Comparison of ENCODE assay signal across 20 cellular contexts in the genomic region with DNA sequence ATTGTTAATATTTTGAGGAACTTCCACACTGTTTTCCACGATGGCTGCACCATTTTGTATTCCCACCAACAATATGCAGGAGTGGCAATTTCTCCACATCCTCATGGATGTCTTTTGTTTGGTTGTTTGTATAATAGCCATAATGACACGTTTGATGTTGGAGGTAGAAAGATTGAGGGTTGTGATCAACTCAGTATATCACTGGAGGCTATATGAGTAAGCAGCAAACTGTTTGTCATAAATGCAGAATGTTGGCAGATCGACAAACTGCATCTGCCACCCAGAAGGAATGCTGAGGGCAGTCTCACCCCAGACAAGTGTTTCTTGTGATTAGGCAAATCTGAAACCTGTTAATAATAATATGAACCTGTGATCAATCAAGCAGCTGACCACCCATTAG.
A peak's percentile ranks its signal among the peaks of the same experiment; 100 is the strongest.
DNase-seq lines count a peak whose midpoint lies in the region; ATAC-seq and TF ChIP-seq lines count a peak whose summit lies in the region.
"Had no signal": no experiment of that assay in that cellular context is flagged by ENCODE, and none has a peak within 500 bp of the region (broad histone marks: within the 10 kb centered on the region; RNA-seq: fewer than 3 reads in every experiment).

No MANE protein-coding gene starts in this region.

- H3K9me3 Mint-ChIP-seq in mesothelial cell of epicardium = peaks cover 48% of the 10 kb centered on the region

- H3K4me1 ChIP-seq in foreskin keratinocyte = peaks cover 20% of the 10 kb centered on the region
- H3K4me1 ChIP-seq: body of pancreas, neural progenitor cell, uterus had no signal

- H3K27ac ChIP-seq in foreskin keratinocyte = no peak overlapping the region
- H3K27ac ChIP-seq: body of pancreas, coronary artery, KMS-11, neural progenitor cell, uterus had no signal

- peak; percentile 80 for ATAC-seq in foreskin keratinocyte
- no peak for ATAC-seq in GM21423 (IDR thresholded peaks at IDR 0.05; ENCODE audit: unreplicated experiment)
- ATAC-seq: activated CD4-positive, alpha-beta T cell treated with anti-CD3 and anti-CD28 coated beads for 36 hours; body of pancreas had no signal

- H3K4me1 Mint-ChIP-seq in mesothelial cell of epicardium = no peaks in the 10 kb centered on the region
- H3K4me1 Mint-ChIP-seq: activated CD4-positive, alpha-beta T cell treated with anti-CD3 and anti-CD28 coated beads for 36 hours; neural progenitor cell had no signal

- no peak for TF ChIP-seq CTCF in AG10803 (conservative IDR thresholded peaks at IDR 0.05; ENCODE audit: low read length)
- no peak for TF ChIP-seq CTCF in foreskin keratinocyte (conservative IDR thresholded peaks at IDR 0.05)
- no peak for TF ChIP-seq CTCF in mesothelial cell of epicardium (IDR thresholded peaks at IDR 0.05; ENCODE audit: unreplicated experiment)

- in situ Hi-C loops in G401 (cut with HindIII; ENCODE audit: low sequenced_read_pairs) = no loop called here

- H3K4me3 Mint-ChIP-seq in mesothelial cell of epicardium = no peak overlapping the region
- H3K4me3 Mint-ChIP-seq: activated CD4-positive, alpha-beta T cell treated with anti-CD3 and anti-CD28 coated beads for 36 hours; activated naive CD8-positive, alpha-beta T cell; activated T-helper 1 cell treated with anti-CD3 and anti-CD28 coated beads, Interleukin-12 subunit alpha, Interleukin-12 subunit beta, Interleukin-2, Interleukin-4 antibody, amounts not matched to agents 30 ng/mL and 10 ng/mL and 1 ng/mL, durations not matched to agents 14 hours and 24 hours and 36 hours; CD4-positive, alpha-beta T cell; neural progenitor cell had no signal

- no peak overlapping the region for H3K27ac Mint-ChIP-seq in mesothelial cell of epicardium
- H3K27ac Mint-ChIP-seq: activated CD4-positive, alpha-beta T cell treated with anti-CD3 and anti-CD28 coated beads for 36 hours; activated naive CD8-positive, alpha-beta T cell; activated T-helper 1 cell treated with anti-CD3 and anti-CD28 coated beads, Interleukin-12 subunit alpha, Interleukin-12 subunit beta, Interleukin-2, Interleukin-4 antibody, amounts not matched to agents 30 ng/mL and 10 ng/mL and 1 ng/mL, durations not matched to agents 14 hours and 24 hours and 36 hours; CD4-positive, alpha-beta T cell; neural progenitor cell had no signal

- no peak overlapping the region for H3K4me3 ChIP-seq in AG10803 (ENCODE audit: low read length)
- H3K4me3 ChIP-seq: body of pancreas, coronary artery, neural progenitor cell, uterus had no signal

- no peaks in the 10 kb centered on the region for H3K36me3 Mint-ChIP-seq in mesothelial cell of epicardium
- H3K36me3 Mint-ChIP-seq: activated naive CD8-positive, alpha-beta T cell; neural progenitor cell had no signal

- peak; percentile 3 for DNase-seq in AG10803 (ENCODE audit: low read depth)
- DNase-seq in HS-27A (ENCODE audit: low read depth) = peak; percentile 43
- DNase-seq in RKO (ENCODE audit: low spot score) = peak; percentile 20
- peak; percentile 56 to 85 for DNase-seq in foreskin keratinocyte
- DNase-seq in mesothelial cell of epicardium (ENCODE audit: low spot score in 2 of 2, unreplicated experiment in 2 of 2) = no peak
- no peak for DNase-seq in G401 (ENCODE audit: low spot score)
- no peak for DNase-seq in HK-2 (ENCODE audit: unreplicated experiment)
- DNase-seq: activated CD4-positive, alpha-beta T cell treated with anti-CD3 and anti-CD28 coated beads for 36 hours; body of pancreas; CD4-positive, alpha-beta T cell; DMS53; NCI-H1092 treated with DMSO at 0.1 percent for 48 hours; stimulated activated CD4-positive, alpha-beta T cell treated with anti-CD3 and anti-CD28 coated beads, Interleukin-4, amount 100 ng/mL, for 4 hours; uterus had no signal

- H3K27me3 Mint-ChIP-seq in mesothelial cell of epicardium (ENCODE audit: low read depth) = peaks cover 2% of the 10 kb centered on the region
- H3K27me3 Mint-ChIP-seq: activated CD4-positive, alpha-beta T cell treated with anti-CD3 and anti-CD28 coated beads for 36 hours; activated naive CD8-positive, alpha-beta T cell; CD4-positive, alpha-beta T cell had no signal

- no peaks in the 10 kb centered on the region for H3K27me3 ChIP-seq in foreskin keratinocyte
- H3K27me3 ChIP-seq: body of pancreas, neural progenitor cell, uterus had no signal

Comparison
In these comparisons a context has a peak if more than half of its experiments do, and no peak if none do; other contexts are left out.
1. DNase-seq: peak in AG10803 (single experiment), HS-27A (single experiment), RKO (single experiment) and foreskin keratinocyte (2 of 2); none in mesothelial cell of epicardium (0 of 2), G401 (single experiment) and HK-2 (single experiment).